1 cellular context compared by ENCODE assay signal in the genomic region with DNA sequence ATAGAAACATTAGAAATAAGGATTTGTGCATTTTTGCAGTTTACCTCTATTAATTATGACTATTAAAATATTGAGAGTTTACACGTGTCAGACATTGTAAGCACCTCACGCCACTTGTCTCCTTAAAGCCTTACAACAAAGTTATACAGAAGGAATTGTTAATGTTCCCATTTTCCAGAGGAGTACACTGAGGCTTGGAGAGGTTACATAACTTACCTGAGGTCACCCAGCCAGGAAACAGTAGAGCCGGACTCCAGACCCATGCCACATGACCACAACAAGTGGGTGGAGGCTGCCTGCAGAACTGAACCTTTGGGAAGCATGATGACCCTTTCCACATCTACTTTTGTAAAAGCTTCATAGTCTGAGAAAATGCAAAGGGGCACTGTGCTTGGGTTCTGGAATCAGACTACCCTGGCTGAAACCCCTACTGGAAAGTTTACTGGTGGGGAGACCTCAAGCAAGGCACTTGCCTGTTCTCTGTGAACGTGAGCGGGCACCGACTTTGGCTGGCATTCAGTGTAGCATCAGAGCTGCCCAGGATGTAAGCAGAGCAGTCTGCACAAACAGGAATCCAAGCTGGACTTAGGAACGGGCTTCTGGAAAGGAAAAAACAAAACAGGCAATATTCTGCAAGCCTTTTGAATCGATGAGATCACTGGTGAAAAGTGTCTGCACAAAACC.
TF ChIP-seq lines count a peak whose summit lies in the region.

No MANE protein-coding gene starts in this region.

TF ChIP-seq in K562, 482 proteins besides CTCF, POLR2A, EP300 and RAD21 (continued from another document):
- TF ChIP-seq, protein P1, sequence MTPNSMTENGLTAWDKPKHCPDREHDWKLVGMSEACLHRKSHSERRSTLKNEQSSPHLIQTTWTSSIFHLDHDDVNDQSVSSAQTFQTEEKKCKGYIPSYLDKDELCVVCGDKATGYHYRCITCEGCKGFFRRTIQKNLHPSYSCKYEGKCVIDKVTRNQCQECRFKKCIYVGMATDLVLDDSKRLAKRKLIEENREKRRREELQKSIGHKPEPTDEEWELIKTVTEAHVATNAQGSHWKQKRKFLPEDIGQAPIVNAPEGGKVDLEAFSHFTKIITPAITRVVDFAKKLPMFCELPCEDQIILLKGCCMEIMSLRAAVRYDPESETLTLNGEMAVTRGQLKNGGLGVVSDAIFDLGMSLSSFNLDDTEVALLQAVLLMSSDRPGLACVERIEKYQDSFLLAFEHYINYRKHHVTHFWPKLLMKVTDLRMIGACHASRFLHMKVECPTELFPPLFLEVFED (CRISPR knock-in tag; conservative IDR thresholded peaks at IDR 0.05): no peak
- TF ChIP-seq, protein P2, sequence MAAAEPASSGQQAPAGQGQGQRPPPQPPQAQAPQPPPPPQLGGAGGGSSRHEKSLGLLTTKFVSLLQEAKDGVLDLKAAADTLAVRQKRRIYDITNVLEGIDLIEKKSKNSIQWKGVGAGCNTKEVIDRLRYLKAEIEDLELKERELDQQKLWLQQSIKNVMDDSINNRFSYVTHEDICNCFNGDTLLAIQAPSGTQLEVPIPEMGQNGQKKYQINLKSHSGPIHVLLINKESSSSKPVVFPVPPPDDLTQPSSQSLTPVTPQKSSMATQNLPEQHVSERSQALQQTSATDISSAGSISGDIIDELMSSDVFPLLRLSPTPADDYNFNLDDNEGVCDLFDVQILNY (CRISPR knock-in tag; IDR thresholded peaks at IDR 0.05): no peak
